ENCODE assay signal across 33 cellular contexts in genomic region chr9:105501414-105501813, GRCh38.
"Had no signal": no experiment of that assay in that cellular context is flagged by ENCODE, and none has a peak within 500 bp of the region (broad histone marks: within the 10 kb centered on the region; RNA-seq: fewer than 3 reads in every experiment).

No MANE protein-coding gene starts in this region.

- H3K36me3 Mint-ChIP-seq: activated CD4-positive, alpha-beta memory T cell treated with anti-CD3 and anti-CD28 coated beads for 36 hours; activated naive CD4-positive, alpha-beta T cell treated with anti-CD3 and anti-CD28 coated beads, Interleukin-2, amount 10 ng/mL, durations not matched to agents 7 days and 5 days had no signal

- ATAC-seq: activated CD4-positive, alpha-beta T cell treated with anti-CD3 and anti-CD28 coated beads for 36 hours; activated naive CD4-positive, alpha-beta T cell treated with anti-CD3 and anti-CD28 coated beads, Interleukin-2, amount 50 U/mL, for 72 hours; activated T-cell treated with anti-CD3 and anti-CD28 coated beads, Interleukin-2, amount 50 U/mL, for 72 hours; esophagus mucosa; T-helper 17 cell had no signal

- H3K27ac Mint-ChIP-seq: activated CD4-positive, alpha-beta memory T cell treated with anti-CD3 and anti-CD28 coated beads for 36 hours; activated CD4-positive, alpha-beta T cell treated with anti-CD3 and anti-CD28 coated beads for 36 hours; activated CD4-positive, alpha-beta T cell treated with anti-CD3 and anti-CD28 coated beads, Interleukin-2, amount 10 ng/mL, durations not matched to agents 24 days and 14 days; activated naive CD4-positive, alpha-beta T cell treated with anti-CD3 and anti-CD28 coated beads, Interleukin-2, amount 10 ng/mL, durations not matched to agents 7 days and 5 days; activated naive CD4-positive, alpha-beta T cell treated with anti-CD3 and anti-CD28 coated beads, Interleukin-2, amount 50 U/mL, for 72 hours; activated naive CD8-positive, alpha-beta T cell treated with anti-CD3 and anti-CD28 coated beads, Interleukin-2, amount 10 ng/mL, durations not matched to agents 7 days and 5 days; activated T-cell treated with anti-CD3 and anti-CD28 coated beads, Interleukin-2, amount 50 U/mL, for 24 hours; activated T-cell treated with anti-CD3 and anti-CD28 coated beads, Interleukin-2, amount 50 U/mL, for 72 hours; dendritic cell treated with granulocyte-macrophage colony-stimulating factor and Interleukin-4, amounts not matched to agents 40 ng/mL and 50 ng/mL, for 4 days; endodermal cell; T-helper 17 cell; T-helper 2 cell treated with Interferon-gamma antibody and Interleukin-4, amounts not matched to agents 5 μg/mL and 100 μg/mL, for 36 hours had no signal

- FAIRE-seq: astrocyte, bronchial epithelial cell, frontal cortex had no signal

- H3K4me1 Mint-ChIP-seq: activated CD4-positive, alpha-beta T cell treated with anti-CD3 and anti-CD28 coated beads for 36 hours; activated naive CD4-positive, alpha-beta T cell treated with anti-CD3 and anti-CD28 coated beads, Interleukin-2, amount 10 ng/mL, durations not matched to agents 7 days and 5 days; activated naive CD8-positive, alpha-beta T cell treated with anti-CD3 and anti-CD28 coated beads, Interleukin-2, amount 10 ng/mL, durations not matched to agents 7 days and 5 days; central memory CD8-positive, alpha-beta T cell had no signal

- H3K27me3 ChIP-seq: brain microvascular endothelial cell, dorsolateral prefrontal cortex had no signal

- DNase-seq: activated CD4-positive, alpha-beta memory T cell treated with anti-CD3 and anti-CD28 coated beads for 36 hours; activated CD4-positive, alpha-beta T cell treated with anti-CD3 and anti-CD28 coated beads for 36 hours; activated CD4-positive, alpha-beta T cell treated with anti-CD3 and anti-CD28 coated beads, Interleukin-2, amount 10 ng/mL, durations not matched to agents 24 days and 14 days; activated CD4-positive, CD25-positive, alpha-beta regulatory T cell; activated CD4-positive, CD25-positive, alpha-beta regulatory T cell treated with anti-CD3 and anti-CD28 coated beads, Interleukin-2, amount 50 U/mL, for 72 hours; activated CD8-positive, alpha-beta memory T cell treated with anti-CD3 and anti-CD28 coated beads, Interleukin-2, amount 50 U/mL, for 48 hours; activated gamma-delta T cell; activated naive CD4-positive, alpha-beta T cell; activated naive CD4-positive, alpha-beta T cell treated with anti-CD3 and anti-CD28 coated beads, Interleukin-2, amount 10 ng/mL, durations not matched to agents 7 days and 5 days; activated naive CD8-positive, alpha-beta T cell treated with anti-CD3 and anti-CD28 coated beads, Interleukin-2, amount 10 ng/mL, durations not matched to agents 7 days and 5 days; activated T-cell treated with anti-CD3 and anti-CD28 coated beads for 4 hours; activated T-cell treated with anti-CD3 and anti-CD28 coated beads, Interleukin-2, amount 50 U/mL, for 24 hours; activated T-cell treated with anti-CD3 and anti-CD28 coated beads, Interleukin-2, amount 50 U/mL, for 72 hours; amniotic stem cell; anterior cingulate cortex; brain microvascular endothelial cell; dorsolateral prefrontal cortex; effector memory CD4-positive, alpha-beta T cell; endodermal cell; foreskin fibroblast; head of caudate nucleus; T-helper 17 cell; T1000; WERI-Rb-1 had no signal

- H3K36me3 ChIP-seq: brain microvascular endothelial cell had no signal

- H3K4me3 Mint-ChIP-seq: activated CD4-positive, alpha-beta memory T cell treated with anti-CD3 and anti-CD28 coated beads for 36 hours; activated CD4-positive, alpha-beta T cell treated with anti-CD3 and anti-CD28 coated beads for 36 hours; activated CD4-positive, alpha-beta T cell treated with anti-CD3 and anti-CD28 coated beads, Interleukin-2, amount 10 ng/mL, durations not matched to agents 24 days and 14 days; activated naive CD4-positive, alpha-beta T cell treated with anti-CD3 and anti-CD28 coated beads, Interleukin-2, amount 10 ng/mL, durations not matched to agents 7 days and 5 days; activated naive CD8-positive, alpha-beta T cell treated with anti-CD3 and anti-CD28 coated beads, Interleukin-2, amount 10 ng/mL, durations not matched to agents 7 days and 5 days; activated T-cell treated with anti-CD3 and anti-CD28 coated beads, Interleukin-2, amount 50 U/mL, for 24 hours; activated T-cell treated with anti-CD3 and anti-CD28 coated beads, Interleukin-2, amount 50 U/mL, for 72 hours; central memory CD8-positive, alpha-beta T cell; dendritic cell treated with granulocyte-macrophage colony-stimulating factor and Interleukin-4, amounts not matched to agents 40 ng/mL and 50 ng/mL, for 4 days; endodermal cell; T-helper 17 cell; T-helper 2 cell treated with Interferon-gamma antibody and Interleukin-4, amounts not matched to agents 5 μg/mL and 100 μg/mL, for 36 hours had no signal

- H3K27ac ChIP-seq: brain microvascular endothelial cell, coronary artery, dorsolateral prefrontal cortex, WERI-Rb-1 had no signal

- H3K9me3 Mint-ChIP-seq: activated CD4-positive, alpha-beta memory T cell treated with anti-CD3 and anti-CD28 coated beads for 36 hours; activated CD4-positive, alpha-beta T cell treated with anti-CD3 and anti-CD28 coated beads, Interleukin-2, amount 10 ng/mL, durations not matched to agents 24 days and 14 days; activated naive CD4-positive, alpha-beta T cell treated with anti-CD3 and anti-CD28 coated beads, Interleukin-2, amount 10 ng/mL, durations not matched to agents 7 days and 5 days; activated naive CD8-positive, alpha-beta T cell treated with anti-CD3 and anti-CD28 coated beads, Interleukin-2, amount 10 ng/mL, durations not matched to agents 7 days and 5 days; activated T-cell treated with anti-CD3 and anti-CD28 coated beads, Interleukin-2, amount 50 U/mL, for 24 hours; activated T-cell treated with anti-CD3 and anti-CD28 coated beads, Interleukin-2, amount 50 U/mL, for 72 hours; central memory CD8-positive, alpha-beta T cell; dendritic cell treated with granulocyte-macrophage colony-stimulating factor and Interleukin-4, amounts not matched to agents 40 ng/mL and 50 ng/mL, for 4 days; T-helper 2 cell treated with Interferon-gamma antibody and Interleukin-4, amounts not matched to agents 5 μg/mL and 100 μg/mL, for 36 hours had no signal

- H3K4me3 ChIP-seq: coronary artery, dorsolateral prefrontal cortex had no signal

- H3K27me3 Mint-ChIP-seq: activated CD4-positive, alpha-beta memory T cell treated with anti-CD3 and anti-CD28 coated beads for 36 hours; activated CD4-positive, alpha-beta T cell treated with anti-CD3 and anti-CD28 coated beads for 36 hours; activated CD4-positive, alpha-beta T cell treated with anti-CD3 and anti-CD28 coated beads, Interleukin-2, amount 10 ng/mL, durations not matched to agents 24 days and 14 days; activated naive CD4-positive, alpha-beta T cell treated with anti-CD3 and anti-CD28 coated beads, Interleukin-2, amount 10 ng/mL, durations not matched to agents 7 days and 5 days; activated naive CD8-positive, alpha-beta T cell treated with anti-CD3 and anti-CD28 coated beads, Interleukin-2, amount 10 ng/mL, durations not matched to agents 7 days and 5 days; activated T-cell treated with anti-CD3 and anti-CD28 coated beads, Interleukin-2, amount 50 U/mL, for 24 hours; central memory CD8-positive, alpha-beta T cell; dendritic cell treated with granulocyte-macrophage colony-stimulating factor and Interleukin-4, amounts not matched to agents 40 ng/mL and 50 ng/mL, for 4 days; T-helper 17 cell had no signal
